Comparison of ENCODE assay signal across 29 cellular contexts in genomic region chr4:73901031-73901430, GRCh38. TPM values are rescaled to one million over a fixed set of nuclear protein-coding genes. Genes with fewer than 3 reads are reported as not detected.
DNase-seq lines count a peak whose midpoint lies in the region; ATAC-seq, FAIRE-seq and TF ChIP-seq lines count a peak whose summit lies in the region.
"Had no signal": no experiment of that assay in that cellular context is flagged by ENCODE, and none has a peak within 500 bp of the region (broad histone marks: within the 10 kb centered on the region; RNA-seq: fewer than 3 reads in every experiment).

No MANE protein-coding gene starts in this region.

- no peak for FAIRE-seq in astrocyte (lab: Jason Lieb, UNC)
- FAIRE-seq: colon, endometrium, frontal cortex, urothelium cell line had no signal

- H3K9ac ChIP-seq in astrocyte (ENCODE audit: low read length), result no peak overlapping the region

- H3K9me3 ChIP-seq in astrocyte (ENCODE audit: insufficient read depth, low read depth, low read length), result no peaks in the 10 kb centered on the region
- no peaks in the 10 kb centered on the region for H3K9me3 ChIP-seq in lower lobe of right lung
- no peaks in the 10 kb centered on the region for H3K9me3 ChIP-seq in adrenal gland (replicated peaks in 1 of 3)
- H3K9me3 ChIP-seq: prostate gland, SJSA1, spleen had no signal

- H3K36me3 Mint-ChIP-seq in astrocyte (ENCODE audit: low read depth, unreplicated experiment), result peaks cover 2% of the 10 kb centered on the region
- H3K36me3 Mint-ChIP-seq in glutamatergic neuron (ENCODE audit: unreplicated experiment), result no peaks in the 10 kb centered on the region
- H3K36me3 Mint-ChIP-seq: CD4-positive, alpha-beta memory T cell had no signal

- H3K36me3 ChIP-seq in astrocyte (ENCODE audit: insufficient read depth, low read length) (no peaks in the 10 kb centered on the region), lower lobe of right lung (no peaks in the 10 kb centered on the region), adrenal gland (replicated peaks in 1 of 2) (no peaks in the 10 kb centered on the region)
- H3K36me3 ChIP-seq: prostate gland, SJSA1, spleen, WERI-Rb-1 had no signal

- WGBS in adrenal gland, 4 donors, result 70 to 82% (median 77%) methylated on average over 5 of the region's 5 CpGs

- H3K27ac Mint-ChIP-seq in astrocyte (ENCODE audit: unreplicated experiment), result no peak overlapping the region
- no peak overlapping the region for H3K27ac Mint-ChIP-seq in glutamatergic neuron (ENCODE audit: unreplicated experiment)
- H3K27ac Mint-ChIP-seq: activated CD8-positive, alpha-beta T cell treated with anti-CD3 and anti-CD28 coated beads for 36 hours; activated T-cell treated with anti-CD3 and anti-CD28 coated beads, Interleukin-2, amount 50 U/mL, for 24 hours; CD4-positive, alpha-beta memory T cell; T-helper 17 cell had no signal

- no peaks in the 10 kb centered on the region for H3K79me2 ChIP-seq in astrocyte (ENCODE audit: insufficient read depth, low read length)

- ATAC-seq in lower lobe of right lung, result no peak
- no peak for ATAC-seq in left colon
- ATAC-seq: activated CD8-positive, alpha-beta T cell treated with anti-CD3 and anti-CD28 coated beads for 36 hours; PC-3; T-helper 17 cell had no signal

- DNase-seq in AG09309 (ENCODE audit: low read depth), result peak; percentile 80
- peak; percentile 38 for DNase-seq in HT1080 (ENCODE audit: low read depth)
- peak; percentile 94 for DNase-seq in astrocyte (ENCODE audit: low read depth)
- peak; percentile 55 for DNase-seq in glomerular visceral epithelial cell (ENCODE audit: extremely low spot score)
- DNase-seq in lower lobe of right lung, result no peak
- DNase-seq in adrenal gland, result no peak
- DNase-seq in glutamatergic neuron, result no peak
- DNase-seq in left colon, result no peak
- DNase-seq: ACHN; activated CD8-positive, alpha-beta T cell treated with anti-CD3 and anti-CD28 coated beads for 36 hours; activated naive CD4-positive, alpha-beta T cell treated with Interleukin-2 at 50 U/mL for 16 hours; activated T-cell treated with anti-CD3 and anti-CD28 coated beads, Interleukin-2, amount 50 U/mL, for 24 hours; aorta; DMS53; KBM-7; NCI-H1417; PC-3; spleen; T-helper 17 cell; WERI-Rb-1 had no signal

- H3K4me3 Mint-ChIP-seq in astrocyte (ENCODE audit: unreplicated experiment) (no peak overlapping the region), glutamatergic neuron (ENCODE audit: unreplicated experiment) (no peak overlapping the region)
- H3K4me3 Mint-ChIP-seq: activated CD8-positive, alpha-beta T cell treated with anti-CD3 and anti-CD28 coated beads for 36 hours; activated T-cell treated with anti-CD3 and anti-CD28 coated beads, Interleukin-2, amount 50 U/mL, for 24 hours; CD4-positive, alpha-beta memory T cell; T-helper 17 cell had no signal

- H2AFZ ChIP-seq in astrocyte (ENCODE audit: low read depth, low read length), result no peak overlapping the region

- H3K9me3 Mint-ChIP-seq in astrocyte (ENCODE audit: unreplicated experiment), result peaks cover 3% of the 10 kb centered on the region
- no peaks in the 10 kb centered on the region for H3K9me3 Mint-ChIP-seq in glutamatergic neuron (ENCODE audit: unreplicated experiment)
- H3K9me3 Mint-ChIP-seq: activated CD8-positive, alpha-beta T cell treated with anti-CD3 and anti-CD28 coated beads for 36 hours; activated T-cell treated with anti-CD3 and anti-CD28 coated beads, Interleukin-2, amount 50 U/mL, for 24 hours had no signal

- no peaks in the 10 kb centered on the region for H3K27me3 Mint-ChIP-seq in astrocyte (ENCODE audit: low read depth, unreplicated experiment)
- no peaks in the 10 kb centered on the region for H3K27me3 Mint-ChIP-seq in glutamatergic neuron (ENCODE audit: unreplicated experiment)
- H3K27me3 Mint-ChIP-seq: activated CD8-positive, alpha-beta T cell treated with anti-CD3 and anti-CD28 coated beads for 36 hours; activated T-cell treated with anti-CD3 and anti-CD28 coated beads, Interleukin-2, amount 50 U/mL, for 24 hours; CD4-positive, alpha-beta memory T cell; T-helper 17 cell had no signal

- H3K4me3 ChIP-seq in AG09309 (ENCODE audit: control insufficient read depth, low read depth, low read length) (no peak overlapping the region), astrocyte (ENCODE audit: insufficient read depth, low read depth, low read length) (no peak overlapping the region), lower lobe of right lung (no peak overlapping the region), adrenal gland (no peak overlapping the region)
- H3K4me3 ChIP-seq: prostate gland, SJSA1, spleen had no signal

- no peaks in the 10 kb centered on the region for H4K20me1 ChIP-seq in astrocyte (ENCODE audit: insufficient read depth, low read length)

- intact Hi-C loops in lower lobe of right lung (cut with DNase I), result no loop called here
- intact Hi-C loops in adrenal gland (cut with DNase I), result no loop called here
- intact Hi-C loops in left colon (cut with DNase I, micrococcal nuclease), result no loop called here

- H3K27me3 ChIP-seq in astrocyte (ENCODE audit: insufficient read depth, low read length) (peaks cover under 1% of the 10 kb centered on the region), lower lobe of right lung (ENCODE audit: low read depth) (no peaks in the 10 kb centered on the region), adrenal gland (no peaks in the 10 kb centered on the region)
- H3K27me3 ChIP-seq: SJSA1, spleen had no signal

- no peak for TF ChIP-seq POLR2A in adrenal gland (IDR thresholded peaks at IDR 0.05)

- H3K4me1 ChIP-seq in astrocyte (ENCODE audit: insufficient read depth, low read length) (no peaks in the 10 kb centered on the region), lower lobe of right lung (no peaks in the 10 kb centered on the region), adrenal gland (replicated peaks in 1 of 2) (no peaks in the 10 kb centered on the region)
- H3K4me1 ChIP-seq: prostate gland, SJSA1, spleen had no signal

- no peak overlapping the region for H3K27ac ChIP-seq in astrocyte (ENCODE audit: low read depth, low read length)
- H3K27ac ChIP-seq in lower lobe of right lung, result no peak overlapping the region
- no peak overlapping the region for H3K27ac ChIP-seq in adrenal gland
- H3K27ac ChIP-seq: prostate gland, SJSA1, WERI-Rb-1 had no signal

- no peak overlapping the region for H3K4me2 ChIP-seq in astrocyte (ENCODE audit: low read length)

- TF ChIP-seq CTCF in AG09309 (IDR thresholded peaks at IDR 0.05; ENCODE audit: control insufficient read depth, insufficient read depth, low read depth, low read length, missing control alignments) (no peak), astrocyte (IDR thresholded peaks at IDR 0.05; ENCODE audit: insufficient read depth, low read depth, low read length) (no peak), lower lobe of right lung (IDR thresholded peaks at IDR 0.05) (no peak), adrenal gland (IDR thresholded peaks at IDR 0.05) (no peak), glutamatergic neuron (IDR thresholded peaks at IDR 0.05; ENCODE audit: partially characterized antibody, unreplicated experiment) (no peak)

- peaks cover 12% of the 10 kb centered on the region for H3K4me1 Mint-ChIP-seq in astrocyte (ENCODE audit: low read depth, unreplicated experiment)
- no peaks in the 10 kb centered on the region for H3K4me1 Mint-ChIP-seq in glutamatergic neuron (ENCODE audit: low read depth, unreplicated experiment)
- H3K4me1 Mint-ChIP-seq: CD4-positive, alpha-beta memory T cell; T-helper 17 cell had no signal

RNA-seq across cellular contexts. Expression of gene CXCL1, which starts 31.8 kb away (rescaled TPM):
- total RNA-seq in HT1080 (2014; rRNA removed; shearing (Covaris generic)), result not detected in 2 replicates
- 0.17 TPM in 1 of 2 replicates, not detected in the other for polyA plus RNA-seq in HT1080 (2015; cell fraction: cytosol; rRNA removed)
- not detected in 2 replicates for polyA plus RNA-seq in HT1080 (2015; cell fraction: nucleus; rRNA removed)
- total RNA-seq in astrocyte (8.5 and 11.4 TPM in 2 replicates), lower lobe of right lung (7.0 TPM), adrenal gland (1 to 10 TPM in 4 of 8 donors, under 1 TPM in 2, not detected in 2; 0.84 to 6.1 (median 1.6) TPM), glutamatergic neuron (ENCODE audit: unreplicated experiment) (not detected), left colon (10 to 100 TPM in 1 of 2 donors, 1 to 10 TPM in 1; 4.3 to 22.3 TPM)
- polyA plus RNA-seq in adrenal gland, result 1 to 10 TPM; 1.6 to 2.0 (median 1.7) TPM
- total RNA-seq: activated CD8-positive, alpha-beta T cell treated with anti-CD3 and anti-CD28 coated beads for 36 hours; CD4-positive, alpha-beta memory T cell had no signal
- polyA plus RNA-seq: CD4-positive, alpha-beta memory T cell; neural cell had no signal

RNA-seq across cellular contexts. Expression of gene PF4V1, which starts 47.9 kb away (rescaled TPM):
- not detected in 2 replicates for total RNA-seq in HT1080 (2014; rRNA removed; shearing (Covaris generic))
- not detected in 2 replicates for polyA plus RNA-seq in HT1080 (2015; cell fraction: cytosol; rRNA removed)
- not detected in 2 replicates for polyA plus RNA-seq in HT1080 (2015; cell fraction: nucleus; rRNA removed)
- total RNA-seq in astrocyte (not detected in 2 replicates), lower lobe of right lung (not detected), adrenal gland (not detected), glutamatergic neuron (ENCODE audit: unreplicated experiment) (not detected), left colon (not detected)
- polyA plus RNA-seq in adrenal gland, result not detected
- total RNA-seq: activated CD8-positive, alpha-beta T cell treated with anti-CD3 and anti-CD28 coated beads for 36 hours; CD4-positive, alpha-beta memory T cell; PC-3; prostate gland; SJSA1; subcutaneous adipose tissue had no signal
- polyA plus RNA-seq: aorta; CD4-positive, alpha-beta memory T cell; neural cell had no signal

Comparison
In these comparisons a context has a peak if more than half of its experiments do, and no peak if none do; other contexts are left out.
1. DNase-seq: peak in AG09309 (single experiment), HT1080 (single experiment), astrocyte (single experiment) and glomerular visceral epithelial cell (single experiment); none in lower lobe of right lung (single experiment), adrenal gland (0 of 7), glutamatergic neuron (single experiment) and left colon (0 of 2).